ENCODE assay signal across 1 cellular context in the genomic region with DNA sequence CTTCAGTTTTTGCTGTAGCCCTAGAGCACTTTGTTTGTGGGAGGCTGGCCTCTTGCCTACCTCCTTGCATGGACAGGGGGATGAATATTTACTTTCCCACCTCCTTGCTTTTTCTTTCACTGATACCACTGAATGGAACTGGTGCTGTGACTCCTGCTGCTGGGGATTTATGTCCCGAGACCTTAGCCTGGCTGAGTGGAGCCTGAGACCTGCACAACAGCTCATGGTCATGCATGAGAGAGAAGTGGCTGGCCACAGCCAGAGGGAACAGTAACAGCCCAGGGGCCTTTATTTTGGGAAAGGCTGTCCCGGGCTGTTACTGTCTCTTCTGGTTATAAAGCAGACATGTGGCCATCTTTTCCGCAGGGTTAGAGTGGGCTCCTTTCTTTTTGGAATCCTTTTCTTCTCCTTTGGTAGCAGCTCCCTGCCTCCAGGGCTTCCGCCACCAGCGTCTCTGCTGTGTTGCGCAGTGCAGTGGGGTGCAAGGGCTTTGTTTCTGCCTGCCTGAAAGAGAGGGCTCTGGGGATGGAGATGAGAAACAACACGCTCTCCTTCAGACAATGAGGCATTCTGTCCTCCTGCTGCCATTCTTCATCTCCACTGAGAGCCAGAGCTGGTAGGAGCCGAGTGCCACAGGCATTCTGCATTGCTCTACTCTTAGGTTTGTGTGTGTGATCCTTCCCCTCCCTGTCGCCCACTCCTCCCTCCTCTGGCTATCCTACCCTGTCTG.
TF ChIP-seq lines count a peak whose summit lies in the region.

No MANE protein-coding gene starts in this region.

TF ChIP-seq in endothelial cell of umbilical vein, 7 proteins besides CTCF, POLR2A, EP300 and RAD21:
- TF ChIP-seq MYC (IDR thresholded peaks at IDR 0.05; ENCODE audit: low read depth, low read length): no peak
- TF ChIP-seq MAX (IDR thresholded peaks at IDR 0.05; ENCODE audit: insufficient read depth, insufficient read length): no peak
